9 cellular contexts compared by ENCODE assay signal in genomic region chr20:50512323-50512722, GRCh38. TPM values are rescaled to one million over a fixed set of nuclear protein-coding genes. Genes with fewer than 3 reads are reported as not detected.
DNase-seq lines count a peak whose midpoint lies in the region; ATAC-seq and TF ChIP-seq lines count a peak whose summit lies in the region.
"Had no signal": no experiment of that assay in that cellular context is flagged by ENCODE, and none has a peak within 500 bp of the region (broad histone marks: within the 10 kb centered on the region; RNA-seq: fewer than 3 reads in every experiment).

No MANE protein-coding gene starts in this region.

- no peaks in the 10 kb centered on the region for H3K27me3 Mint-ChIP-seq in CD8-positive, alpha-beta T cell (ENCODE audit: low read depth)
- H3K27me3 Mint-ChIP-seq in neural progenitor cell (ENCODE audit: insufficient read depth, low read depth) = peaks cover 3% of the 10 kb centered on the region

- H3K79me2 ChIP-seq in OCI-LY7 (ENCODE audit: insufficient read depth, low read depth, low read length) (peaks cover 43% of the 10 kb centered on the region; the same call in 1 of the 2 replicates), neural progenitor cell (ENCODE audit: low read depth) (peaks cover 70% of the 10 kb centered on the region)

- POLR2A ChIA-PET in CD8-positive, alpha-beta T cell (lab: Charles Lee) = interaction anchor here (0.6 to 1.8 kb wide), 2 partner anchors 34 to 598 kb away, joined by 3 to 4 read pairs; no protein-coding TSS in a partner anchor
- POLR2A ChIA-PET in OCI-LY7 (lab: Charles Lee) = interaction anchor here (0.9 to 1.0 kb wide), 2 partner anchors 43 to 114 kb away, joined by 3 to 6 read pairs; no protein-coding TSS in a partner anchor

- no peaks in the 10 kb centered on the region for H3K36me3 ChIP-seq in CD8-positive, alpha-beta T cell (ENCODE audit: insufficient read depth, low read length)
- H3K36me3 ChIP-seq in OCI-LY7 (ENCODE audit: insufficient read depth, low read length) (no peaks in the 10 kb centered on the region), neural progenitor cell (no peaks in the 10 kb centered on the region)
- H3K36me3 ChIP-seq in effector memory CD4-positive, alpha-beta T cell (ENCODE audit: control insufficient read depth, insufficient read depth, low read length) = peaks cover 5% of the 10 kb centered on the region

- peaks cover 58% of the 10 kb centered on the region for H4K20me1 ChIP-seq in OCI-LY7 (ENCODE audit: insufficient read depth, low read length)
- peaks cover 64% of the 10 kb centered on the region for H4K20me1 ChIP-seq in neural progenitor cell (ENCODE audit: low read depth)

- H3K27ac Mint-ChIP-seq in CD8-positive, alpha-beta T cell = peak overlapping the region; percentile 55
- H3K27ac Mint-ChIP-seq in neural progenitor cell = no peak overlapping the region

- no peaks in the 10 kb centered on the region for H3K27me3 ChIP-seq in CD8-positive, alpha-beta T cell (ENCODE audit: insufficient read depth, low read length)
- no peaks in the 10 kb centered on the region for H3K27me3 ChIP-seq in effector memory CD4-positive, alpha-beta T cell (replicated peaks; ENCODE audit: control insufficient read depth, insufficient read depth, low read length, poor library complexity, severe bottlenecking)
- H3K27me3 ChIP-seq in neural progenitor cell = no peaks in the 10 kb centered on the region

- intact Hi-C loops in CD8-positive, alpha-beta T cell (cut with DNase I, micrococcal nuclease) = loop anchor here (5.0 to 10.0 kb wide), 2 partner anchors 35 to 698 kb away; partner anchors contain the start of gene SLC9A8 (in 1 of the 2)
- intact Hi-C loops in OCI-LY7 (cut with micrococcal nuclease; ENCODE audit: unreplicated experiment) = no loop called here

- no peak overlapping the region for H2AFZ ChIP-seq in OCI-LY7 (ENCODE audit: low read length)
- no peak overlapping the region for H2AFZ ChIP-seq in neural progenitor cell (replicated peaks)

- H3K9ac ChIP-seq in neural progenitor cell = no peak overlapping the region

- peaks cover 14% of the 10 kb centered on the region for H3F3A ChIP-seq in neural progenitor cell (ENCODE audit: low read depth)

- H3K4me3 Mint-ChIP-seq in CD8-positive, alpha-beta T cell = peak overlapping the region; percentile 95
- H3K4me3 Mint-ChIP-seq in neural progenitor cell = peak overlapping the region; percentile 94

- peaks cover 16% of the 10 kb centered on the region for H3K36me3 Mint-ChIP-seq in CD8-positive, alpha-beta T cell
- no peaks in the 10 kb centered on the region for H3K36me3 Mint-ChIP-seq in neural progenitor cell

- no peaks in the 10 kb centered on the region for H3K9me3 ChIP-seq in CD8-positive, alpha-beta T cell (ENCODE audit: low read length)
- H3K9me3 ChIP-seq in OCI-LY7 (ENCODE audit: low read length) (no peaks in the 10 kb centered on the region), neural progenitor cell (ENCODE audit: low read depth) (no peaks in the 10 kb centered on the region)
- no peaks in the 10 kb centered on the region for H3K9me3 ChIP-seq in effector memory CD4-positive, alpha-beta T cell (ENCODE audit: control insufficient read depth, low read length)

- DNase-seq in CD8-positive, alpha-beta T cell = no peak
- DNase-seq in OCI-LY7 (ENCODE audit: low spot score) (no peak), neural progenitor cell (ENCODE audit: low spot score) (no peak), NCI-H1105 (lab: John Stamatoyannopoulos, UW) (no peak), SHP77 treated with DMSO at 0.1 percent for 48 hours (lab: John Stamatoyannopoulos, UW) (no peak)
- DNase-seq in effector memory CD4-positive, alpha-beta T cell = no peak
- DNase-seq: NCI-H2171 had no signal

- TF ChIP-seq CTCF in CD8-positive, alpha-beta T cell (IDR thresholded peaks at IDR 0.05) = no peak
- no peak for TF ChIP-seq CTCF in OCI-LY7 (conservative IDR thresholded peaks at IDR 0.05; ENCODE audit: low read length)
- TF ChIP-seq CTCF in neural progenitor cell (IDR thresholded peaks at IDR 0.05) = no peak

- H3K9me2 ChIP-seq in OCI-LY7 (ENCODE audit: insufficient read depth, low read length) = no peaks in the 10 kb centered on the region

- ATAC-seq in CD8-positive, alpha-beta T cell = no peak
- no peak for ATAC-seq in HG02938 (IDR thresholded peaks at IDR 0.05; ENCODE audit: unreplicated experiment)
- no peak for ATAC-seq in GM21737 (IDR thresholded peaks at IDR 0.05; ENCODE audit: unreplicated experiment)

- H3K27ac ChIP-seq in CD8-positive, alpha-beta T cell (ENCODE audit: low read depth, low read length) = no peak overlapping the region
- H3K27ac ChIP-seq in OCI-LY7 (ENCODE audit: low read depth, low read length, poor library complexity, severe bottlenecking) = no peak overlapping the region
- peak overlapping the region; percentile 38 for H3K27ac ChIP-seq in effector memory CD4-positive, alpha-beta T cell (ENCODE audit: insufficient read depth, low read length, poor library complexity, severe bottlenecking)
- H3K27ac ChIP-seq in neural progenitor cell = no peak overlapping the region

- H3K4me3 ChIP-seq in CD8-positive, alpha-beta T cell (ENCODE audit: low read depth, low read length) = no peak overlapping the region
- H3K4me3 ChIP-seq in OCI-LY7 (ENCODE audit: low read depth, low read length, poor library complexity, severe bottlenecking) (peak overlapping the region; percentile 78), neural progenitor cell (peak overlapping the region; percentile 92)
- peak overlapping the region; percentile 96 for H3K4me3 ChIP-seq in effector memory CD4-positive, alpha-beta T cell (ENCODE audit: insufficient read depth, low read depth, low read length, poor library complexity, severe bottlenecking)

- H3K4me1 Mint-ChIP-seq in CD8-positive, alpha-beta T cell (ENCODE audit: low read depth) = peaks cover 72% of the 10 kb centered on the region
- H3K4me1 Mint-ChIP-seq in neural progenitor cell = peaks cover 39% of the 10 kb centered on the region

- no TSS peak for BruUV-seq in OCI-LY7 (replicated peaks; lab: Mats Ljungman, UMichigan)

- no peaks in the 10 kb centered on the region for H3K9me3 Mint-ChIP-seq in CD8-positive, alpha-beta T cell
- H3K9me3 Mint-ChIP-seq in neural progenitor cell = no peaks in the 10 kb centered on the region

- peaks cover 63% of the 10 kb centered on the region for H3K4me1 ChIP-seq in CD8-positive, alpha-beta T cell (ENCODE audit: insufficient read depth, low read length)
- H3K4me1 ChIP-seq in OCI-LY7 (ENCODE audit: insufficient read depth, low read length, poor library complexity, severe bottlenecking) (peaks cover 39% of the 10 kb centered on the region), neural progenitor cell (peaks cover 23% of the 10 kb centered on the region)
- H3K4me1 ChIP-seq in effector memory CD4-positive, alpha-beta T cell (ENCODE audit: control insufficient read depth, insufficient read depth, low read length, poor library complexity, severe bottlenecking) = peaks cover 44% of the 10 kb centered on the region

- peak overlapping the region; percentile 88 for H3K4me2 ChIP-seq in OCI-LY7 (ENCODE audit: low read length)
- H3K4me2 ChIP-seq in neural progenitor cell = peak overlapping the region; percentile 98

- CTCF ChIA-PET in CD8-positive, alpha-beta T cell (lab: Charles Lee) = interaction anchor here (0.6 to 2.2 kb wide), 7 partner anchors 11 to 327 kb away, joined by 3 to 11 read pairs (median 4); partner anchors contain the start of gene BCAS4
- CTCF ChIA-PET in OCI-LY7 (lab: Charles Lee; ENCODE audit: unreplicated experiment) = interaction anchor here (1.7 kb wide), 1 partner anchor 8 kb away, joined by 5 read pairs; no protein-coding TSS in a partner anchor

RNA-seq across cellular contexts. Expression of gene PTPN1, which starts 2.1 kb away (rescaled TPM):
- 10 to 100 TPM; 96.0 to 97.5 TPM for total RNA-seq in CD8-positive, alpha-beta T cell
- total RNA-seq in OCI-LY7 (2014; rRNA removed; shearing (Covaris generic)) = 21.6 and 25.1 TPM in 2 replicates
- 17.1 and 22.0 TPM in 2 replicates for total RNA-seq in OCI-LY7 (2022)
- total RNA-seq in neural progenitor cell (ENCODE audit: low replicate concordance) = 35.3 and 38.1 TPM in 2 replicates
